In the genomic region with DNA sequence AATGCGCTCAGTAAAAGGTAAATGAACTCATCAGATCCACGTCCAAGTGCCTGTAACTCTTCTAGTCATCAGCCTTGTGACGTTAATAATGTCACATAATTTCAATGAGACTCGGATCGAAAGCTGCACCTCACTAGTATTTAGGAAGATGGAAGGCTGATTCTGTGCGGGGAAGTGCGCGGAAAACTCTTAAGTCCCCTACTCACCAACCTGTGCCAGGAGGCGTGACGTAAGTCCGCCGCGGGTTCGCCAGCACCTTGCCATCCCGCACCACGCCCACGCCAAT, we compare ENCODE assay signal across 1 cellular context.
A peak's percentile ranks its signal among the peaks of the same experiment; 100 is the strongest.
TF ChIP-seq lines count a peak whose summit lies in the region.

No MANE protein-coding gene starts in this region.

TF ChIP-seq in HepG2, 621 proteins besides CTCF, POLR2A, EP300 and RAD21 (continued from another document):
- TF ChIP-seq, protein P1, sequence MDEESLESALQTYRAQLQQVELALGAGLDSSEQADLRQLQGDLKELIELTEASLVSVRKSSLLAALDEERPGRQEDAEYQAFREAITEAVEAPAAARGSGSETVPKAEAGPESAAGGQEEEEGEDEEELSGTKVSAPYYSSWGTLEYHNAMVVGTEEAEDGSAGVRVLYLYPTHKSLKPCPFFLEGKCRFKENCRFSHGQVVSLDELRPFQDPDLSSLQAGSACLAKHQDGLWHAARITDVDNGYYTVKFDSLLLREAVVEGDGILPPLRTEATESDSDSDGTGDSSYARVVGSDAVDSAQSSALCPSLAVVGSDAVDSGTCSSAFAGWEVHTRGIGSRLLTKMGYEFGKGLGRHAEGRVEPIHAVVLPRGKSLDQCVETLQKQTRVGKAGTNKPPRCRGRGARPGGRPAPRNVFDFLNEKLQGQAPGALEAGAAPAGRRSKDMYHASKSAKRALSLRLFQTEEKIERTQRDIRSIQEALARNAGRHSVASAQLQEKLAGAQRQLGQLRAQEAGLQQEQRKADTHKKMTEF (CRISPR knock-in tag; IDR thresholded peaks at IDR 0.05), result no peak
- TF ChIP-seq, protein P2, sequence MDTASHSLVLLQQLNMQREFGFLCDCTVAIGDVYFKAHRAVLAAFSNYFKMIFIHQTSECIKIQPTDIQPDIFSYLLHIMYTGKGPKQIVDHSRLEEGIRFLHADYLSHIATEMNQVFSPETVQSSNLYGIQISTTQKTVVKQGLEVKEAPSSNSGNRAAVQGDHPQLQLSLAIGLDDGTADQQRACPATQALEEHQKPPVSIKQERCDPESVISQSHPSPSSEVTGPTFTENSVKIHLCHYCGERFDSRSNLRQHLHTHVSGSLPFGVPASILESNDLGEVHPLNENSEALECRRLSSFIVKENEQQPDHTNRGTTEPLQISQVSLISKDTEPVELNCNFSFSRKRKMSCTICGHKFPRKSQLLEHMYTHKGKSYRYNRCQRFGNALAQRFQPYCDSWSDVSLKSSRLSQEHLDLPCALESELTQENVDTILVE (CRISPR knock-in tag; IDR thresholded peaks at IDR 0.05), result peak; percentile 8; the same call in 1 of the 2 replicates
- no peak for TF ChIP-seq ZBTB8A (CRISPR knock-in tag; IDR thresholded peaks at IDR 0.05; ENCODE audit: borderline replicate concordance, low read depth)
- TF ChIP-seq, protein P3, sequence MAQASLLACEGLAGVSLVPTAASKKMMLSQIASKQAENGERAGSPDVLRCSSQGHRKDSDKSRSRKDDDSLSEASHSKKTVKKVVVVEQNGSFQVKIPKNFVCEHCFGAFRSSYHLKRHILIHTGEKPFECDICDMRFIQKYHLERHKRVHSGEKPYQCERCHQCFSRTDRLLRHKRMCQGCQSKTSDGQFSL (CRISPR knock-in tag; IDR thresholded peaks at IDR 0.05), result no peak
- no peak for TF ChIP-seq ATM (IDR thresholded peaks at IDR 0.05; ENCODE audit: borderline replicate concordance)
- TF ChIP-seq ZNF253 (CRISPR knock-in tag; IDR thresholded peaks at IDR 0.05; ENCODE audit: borderline replicate concordance), result no peak
- no peak for TF ChIP-seq ZNF792 (CRISPR knock-in tag; IDR thresholded peaks at IDR 0.05)
- TF ChIP-seq ZNF510 (CRISPR knock-in tag; IDR thresholded peaks at IDR 0.05; ENCODE audit: low read depth), result 0 out of 2 replicates have a peak, but pooled peaks have one; percentile 2
- TF ChIP-seq, protein P4, sequence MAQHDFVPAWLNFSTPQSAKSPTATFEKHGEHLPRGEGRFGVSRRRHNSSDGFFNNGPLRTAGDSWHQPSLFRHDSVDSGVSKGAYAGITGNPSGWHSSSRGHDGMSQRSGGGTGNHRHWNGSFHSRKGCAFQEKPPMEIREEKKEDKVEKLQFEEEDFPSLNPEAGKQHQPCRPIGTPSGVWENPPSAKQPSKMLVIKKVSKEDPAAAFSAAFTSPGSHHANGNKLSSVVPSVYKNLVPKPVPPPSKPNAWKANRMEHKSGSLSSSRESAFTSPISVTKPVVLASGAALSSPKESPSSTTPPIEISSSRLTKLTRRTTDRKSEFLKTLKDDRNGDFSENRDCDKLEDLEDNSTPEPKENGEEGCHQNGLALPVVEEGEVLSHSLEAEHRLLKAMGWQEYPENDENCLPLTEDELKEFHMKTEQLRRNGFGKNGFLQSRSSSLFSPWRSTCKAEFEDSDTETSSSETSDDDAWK (CRISPR knock-in tag; IDR thresholded peaks at IDR 0.05), result no peak
- TF ChIP-seq, protein P5, sequence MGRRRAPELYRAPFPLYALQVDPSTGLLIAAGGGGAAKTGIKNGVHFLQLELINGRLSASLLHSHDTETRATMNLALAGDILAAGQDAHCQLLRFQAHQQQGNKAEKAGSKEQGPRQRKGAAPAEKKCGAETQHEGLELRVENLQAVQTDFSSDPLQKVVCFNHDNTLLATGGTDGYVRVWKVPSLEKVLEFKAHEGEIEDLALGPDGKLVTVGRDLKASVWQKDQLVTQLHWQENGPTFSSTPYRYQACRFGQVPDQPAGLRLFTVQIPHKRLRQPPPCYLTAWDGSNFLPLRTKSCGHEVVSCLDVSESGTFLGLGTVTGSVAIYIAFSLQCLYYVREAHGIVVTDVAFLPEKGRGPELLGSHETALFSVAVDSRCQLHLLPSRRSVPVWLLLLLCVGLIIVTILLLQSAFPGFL (CRISPR knock-in tag; IDR thresholded peaks at IDR 0.05), result no peak
- TF ChIP-seq SALL1 (CRISPR knock-in tag; IDR thresholded peaks at IDR 0.05), result no peak
- TF ChIP-seq, protein P6, sequence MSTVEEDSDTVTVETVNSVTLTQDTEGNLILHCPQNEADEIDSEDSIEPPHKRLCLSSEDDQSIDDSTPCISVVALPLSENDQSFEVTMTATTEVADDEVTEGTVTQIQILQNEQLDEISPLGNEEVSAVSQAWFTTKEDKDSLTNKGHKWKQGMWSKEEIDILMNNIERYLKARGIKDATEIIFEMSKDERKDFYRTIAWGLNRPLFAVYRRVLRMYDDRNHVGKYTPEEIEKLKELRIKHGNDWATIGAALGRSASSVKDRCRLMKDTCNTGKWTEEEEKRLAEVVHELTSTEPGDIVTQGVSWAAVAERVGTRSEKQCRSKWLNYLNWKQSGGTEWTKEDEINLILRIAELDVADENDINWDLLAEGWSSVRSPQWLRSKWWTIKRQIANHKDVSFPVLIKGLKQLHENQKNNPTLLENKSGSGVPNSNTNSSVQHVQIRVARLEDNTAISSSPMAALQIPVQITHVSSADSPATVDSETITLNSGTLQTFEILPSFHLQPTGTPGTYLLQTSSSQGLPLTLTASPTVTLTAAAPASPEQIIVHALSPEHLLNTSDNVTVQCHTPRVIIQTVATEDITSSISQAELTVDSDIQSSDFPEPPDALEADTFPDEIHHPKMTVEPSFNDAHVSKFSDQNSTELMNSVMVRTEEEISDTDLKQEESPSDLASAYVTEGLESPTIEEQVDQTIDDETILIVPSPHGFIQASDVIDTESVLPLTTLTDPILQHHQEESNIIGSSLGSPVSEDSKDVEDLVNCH (CRISPR knock-in tag; IDR thresholded peaks at IDR 0.05), result no peak
- TF ChIP-seq CREB1 (IDR thresholded peaks at IDR 0.05), result peak; percentile 85
- no peak for TF ChIP-seq CREB1 (CRISPR knock-in tag; IDR thresholded peaks at IDR 0.05)
- TF ChIP-seq, protein P7, sequence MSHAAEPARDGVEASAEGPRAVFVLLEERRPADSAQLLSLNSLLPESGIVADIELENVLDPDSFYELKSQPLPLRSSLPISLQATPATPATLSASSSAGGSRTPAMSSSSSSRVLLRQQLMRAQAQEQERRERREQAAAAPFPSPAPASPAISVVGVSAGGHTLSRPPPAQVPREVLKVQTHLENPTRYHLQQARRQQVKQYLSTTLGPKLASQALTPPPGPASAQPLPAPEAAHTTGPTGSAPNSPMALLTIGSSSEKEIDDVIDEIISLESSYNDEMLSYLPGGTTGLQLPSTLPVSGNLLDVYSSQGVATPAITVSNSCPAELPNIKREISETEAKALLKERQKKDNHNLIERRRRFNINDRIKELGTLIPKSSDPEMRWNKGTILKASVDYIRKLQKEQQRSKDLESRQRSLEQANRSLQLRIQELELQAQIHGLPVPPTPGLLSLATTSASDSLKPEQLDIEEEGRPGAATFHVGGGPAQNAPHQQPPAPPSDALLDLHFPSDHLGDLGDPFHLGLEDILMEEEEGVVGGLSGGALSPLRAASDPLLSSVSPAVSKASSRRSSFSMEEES (CRISPR knock-in tag; IDR thresholded peaks at IDR 0.05), result no peak
TF ChIP-seq in HepG2: peak in this region for 23.
